32 cellular contexts compared by ENCODE assay signal in the genomic region with DNA sequence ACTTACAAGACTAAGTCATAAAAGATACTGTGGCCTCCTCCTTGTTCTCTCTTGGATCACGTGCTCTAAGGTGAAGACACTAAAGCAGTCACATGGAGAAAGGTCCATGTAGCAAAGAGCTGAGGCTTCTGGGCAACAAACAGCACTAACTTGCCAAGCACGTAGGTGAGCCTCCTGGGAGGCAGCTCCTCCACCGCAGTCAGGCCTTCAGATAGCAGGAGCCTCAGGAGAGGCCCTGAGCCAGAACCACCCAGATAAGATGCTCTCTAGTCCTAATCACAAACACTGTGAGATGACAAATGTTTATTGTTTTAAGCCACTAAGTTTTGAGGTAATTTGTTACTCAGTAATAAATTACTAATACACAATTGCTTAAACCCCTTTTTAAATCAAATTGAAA.
"Had no signal": no experiment of that assay in that cellular context is flagged by ENCODE, and none has a peak within 500 bp of the region (broad histone marks: within the 10 kb centered on the region; RNA-seq: fewer than 3 reads in every experiment).

No MANE protein-coding gene starts in this region.

- H3K4me3 ChIP-seq: adrenal gland, body of pancreas, colonic mucosa, esophagus squamous epithelium, gastroesophageal sphincter had no signal

- H3K27ac ChIP-seq: adrenal gland, body of pancreas, colonic mucosa, epithelial cell of prostate, esophagus squamous epithelium, gastroesophageal sphincter had no signal

- H3K9me3 ChIP-seq: adrenal gland, body of pancreas, colonic mucosa, esophagus squamous epithelium, gastroesophageal sphincter had no signal

- H3K4me1 ChIP-seq: adrenal gland, body of pancreas, colonic mucosa, esophagus squamous epithelium, gastroesophageal sphincter had no signal

- DNase-seq: activated CD4-positive, alpha-beta memory T cell treated with anti-CD3 and anti-CD28 coated beads for 36 hours; activated CD4-positive, alpha-beta T cell treated with anti-CD3 and anti-CD28 coated beads for 36 hours; activated CD4-positive, alpha-beta T cell treated with anti-CD3 and anti-CD28 coated beads, Interleukin-2, amount 10 ng/mL, durations not matched to agents 24 days and 14 days; activated CD4-positive, CD25-positive, alpha-beta regulatory T cell; activated CD4-positive, CD25-positive, alpha-beta regulatory T cell treated with anti-CD3 and anti-CD28 coated beads, Interleukin-2, amount 50 U/mL, for 72 hours; activated CD8-positive, alpha-beta memory T cell treated with anti-CD3 and anti-CD28 coated beads, Interleukin-2, amount 10 ng/mL, durations not matched to agents 7 days and 5 days; activated CD8-positive, alpha-beta memory T cell treated with anti-CD3 and anti-CD28 coated beads, Interleukin-2, amount 50 U/mL, for 4 hours; activated CD8-positive, alpha-beta T cell treated with anti-CD3 and anti-CD28 coated beads, Interleukin-2, amount 10 ng/mL, durations not matched to agents 7 days and 5 days; activated effector memory CD4-positive, alpha-beta T cell treated with anti-CD3 and anti-CD28 coated beads, Interleukin-2, amount 50 U/mL, for 16 hours; activated naive CD4-positive, alpha-beta T cell treated with anti-CD3 and anti-CD28 coated beads for 36 hours; activated naive CD8-positive, alpha-beta T cell treated with anti-CD3 and anti-CD28 coated beads for 36 hours; activated naive CD8-positive, alpha-beta T cell treated with anti-CD3 and anti-CD28 coated beads, Interleukin-2, amount 50 U/mL, for 24 hours; activated T-cell treated with anti-CD3 and anti-CD28 coated beads, Interleukin-2, amount 50 U/mL, for 1 hour; activated T-cell treated with anti-CD3 and anti-CD28 coated beads, Interleukin-2, amount 50 U/mL, for 48 hours; adrenal gland; amygdala; aorta; body of pancreas; cerebellar nuclear complex; colonic mucosa; effector CD8-positive, alpha-beta T cell; esophagus squamous epithelium; foreskin melanocyte; T-helper 1 cell; T-helper 17 cell; T1000 had no signal

- ATAC-seq: activated CD4-positive, alpha-beta T cell treated with anti-CD3 and anti-CD28 coated beads for 36 hours; activated CD8-positive, alpha-beta memory T cell treated with anti-CD3 and anti-CD28 coated beads, Interleukin-2, amount 10 ng/mL, durations not matched to agents 7 days and 5 days; activated CD8-positive, alpha-beta T cell treated with anti-CD3 and anti-CD28 coated beads, Interleukin-2, amount 10 ng/mL, durations not matched to agents 7 days and 5 days; activated naive CD8-positive, alpha-beta T cell treated with anti-CD3 and anti-CD28 coated beads, Interleukin-2, amount 50 U/mL, for 24 hours; body of pancreas; gastroesophageal sphincter; T-helper 17 cell had no signal

- H3K36me3 ChIP-seq: adrenal gland, colonic mucosa had no signal

- H3K27me3 ChIP-seq: adrenal gland, body of pancreas, colonic mucosa, esophagus squamous epithelium, gastroesophageal sphincter had no signal

- H3K27ac Mint-ChIP-seq: activated CD4-positive, alpha-beta memory T cell treated with anti-CD3 and anti-CD28 coated beads for 36 hours; activated CD4-positive, alpha-beta T cell treated with anti-CD3 and anti-CD28 coated beads for 36 hours; activated CD4-positive, alpha-beta T cell treated with anti-CD3 and anti-CD28 coated beads, Interleukin-2, amount 10 ng/mL, durations not matched to agents 24 days and 14 days; activated CD8-positive, alpha-beta memory T cell treated with anti-CD3 and anti-CD28 coated beads, Interleukin-2, amount 10 ng/mL, durations not matched to agents 7 days and 5 days; activated CD8-positive, alpha-beta T cell treated with anti-CD3 and anti-CD28 coated beads, Interleukin-2, amount 10 ng/mL, durations not matched to agents 7 days and 5 days; activated naive CD4-positive, alpha-beta T cell treated with anti-CD3 and anti-CD28 coated beads for 36 hours; activated naive CD4-positive, alpha-beta T cell treated with anti-CD3 and anti-CD28 coated beads, Interleukin-2, amount 50 U/mL, for 24 hours; activated naive CD8-positive, alpha-beta T cell treated with anti-CD3 and anti-CD28 coated beads for 36 hours; activated naive CD8-positive, alpha-beta T cell treated with anti-CD3 and anti-CD28 coated beads, Interleukin-2, amount 50 U/mL, for 24 hours; activated T-helper 1 cell treated with anti-CD3 and anti-CD28 coated beads, Interleukin-12 subunit alpha, Interleukin-12 subunit beta, Interleukin-2, Interleukin-4 antibody, amounts not matched to agents 30 ng/mL and 10 ng/mL and 1 ng/mL, durations not matched to agents 14 hours and 24 hours and 36 hours; activated T-helper 2 cell treated with anti-CD3 and anti-CD28 coated beads, Interferon-gamma antibody, Interleukin-2, Interleukin-4, amounts not matched to agents 10 μg/mL and 5 μg/mL and 100 μg/mL, durations not matched to agents 14 hours and 24 hours and 36 hours; T-helper 17 cell; T-helper 2 cell treated with Interferon-gamma antibody and Interleukin-4, amounts not matched to agents 5 μg/mL and 100 μg/mL, for 36 hours had no signal

- H3K4me1 Mint-ChIP-seq: activated CD4-positive, alpha-beta T cell treated with anti-CD3 and anti-CD28 coated beads for 36 hours; activated CD4-positive, alpha-beta T cell treated with anti-CD3 and anti-CD28 coated beads, Interleukin-2, amount 10 ng/mL, durations not matched to agents 24 days and 14 days; activated CD8-positive, alpha-beta memory T cell treated with anti-CD3 and anti-CD28 coated beads, Interleukin-2, amount 10 ng/mL, durations not matched to agents 7 days and 5 days; activated naive CD4-positive, alpha-beta T cell treated with anti-CD3 and anti-CD28 coated beads, Interleukin-2, amount 50 U/mL, for 24 hours; activated naive CD8-positive, alpha-beta T cell treated with anti-CD3 and anti-CD28 coated beads, Interleukin-2, amount 50 U/mL, for 24 hours; T-helper 17 cell had no signal

- H3K9me3 Mint-ChIP-seq: activated CD4-positive, alpha-beta memory T cell treated with anti-CD3 and anti-CD28 coated beads for 36 hours; activated naive CD4-positive, alpha-beta T cell treated with anti-CD3 and anti-CD28 coated beads for 36 hours; activated naive CD4-positive, alpha-beta T cell treated with anti-CD3 and anti-CD28 coated beads, Interleukin-2, amount 50 U/mL, for 24 hours; activated naive CD8-positive, alpha-beta T cell treated with anti-CD3 and anti-CD28 coated beads for 36 hours; activated naive CD8-positive, alpha-beta T cell treated with anti-CD3 and anti-CD28 coated beads, Interleukin-2, amount 50 U/mL, for 24 hours; activated T-helper 1 cell treated with anti-CD3 and anti-CD28 coated beads, Interleukin-12 subunit alpha, Interleukin-12 subunit beta, Interleukin-2, Interleukin-4 antibody, amounts not matched to agents 30 ng/mL and 10 ng/mL and 1 ng/mL, durations not matched to agents 14 hours and 24 hours and 36 hours; activated T-helper 2 cell treated with anti-CD3 and anti-CD28 coated beads, Interferon-gamma antibody, Interleukin-2, Interleukin-4, amounts not matched to agents 10 μg/mL and 5 μg/mL and 100 μg/mL, durations not matched to agents 14 hours and 24 hours and 36 hours; T-helper 2 cell treated with Interferon-gamma antibody and Interleukin-4, amounts not matched to agents 5 μg/mL and 100 μg/mL, for 36 hours had no signal

- H3K4me3 Mint-ChIP-seq: activated CD4-positive, alpha-beta memory T cell treated with anti-CD3 and anti-CD28 coated beads for 36 hours; activated CD4-positive, alpha-beta T cell treated with anti-CD3 and anti-CD28 coated beads for 36 hours; activated CD4-positive, alpha-beta T cell treated with anti-CD3 and anti-CD28 coated beads, Interleukin-2, amount 10 ng/mL, durations not matched to agents 24 days and 14 days; activated CD8-positive, alpha-beta memory T cell treated with anti-CD3 and anti-CD28 coated beads, Interleukin-2, amount 10 ng/mL, durations not matched to agents 7 days and 5 days; activated CD8-positive, alpha-beta T cell treated with anti-CD3 and anti-CD28 coated beads, Interleukin-2, amount 10 ng/mL, durations not matched to agents 7 days and 5 days; activated naive CD4-positive, alpha-beta T cell treated with anti-CD3 and anti-CD28 coated beads for 36 hours; activated naive CD4-positive, alpha-beta T cell treated with anti-CD3 and anti-CD28 coated beads, Interleukin-2, amount 50 U/mL, for 24 hours; activated naive CD8-positive, alpha-beta T cell treated with anti-CD3 and anti-CD28 coated beads for 36 hours; activated naive CD8-positive, alpha-beta T cell treated with anti-CD3 and anti-CD28 coated beads, Interleukin-2, amount 50 U/mL, for 24 hours; activated T-helper 1 cell treated with anti-CD3 and anti-CD28 coated beads, Interleukin-12 subunit alpha, Interleukin-12 subunit beta, Interleukin-2, Interleukin-4 antibody, amounts not matched to agents 30 ng/mL and 10 ng/mL and 1 ng/mL, durations not matched to agents 14 hours and 24 hours and 36 hours; T-helper 17 cell; T-helper 2 cell treated with Interferon-gamma antibody and Interleukin-4, amounts not matched to agents 5 μg/mL and 100 μg/mL, for 36 hours had no signal
